8 cellular contexts compared by ENCODE assay signal in the genomic region with DNA sequence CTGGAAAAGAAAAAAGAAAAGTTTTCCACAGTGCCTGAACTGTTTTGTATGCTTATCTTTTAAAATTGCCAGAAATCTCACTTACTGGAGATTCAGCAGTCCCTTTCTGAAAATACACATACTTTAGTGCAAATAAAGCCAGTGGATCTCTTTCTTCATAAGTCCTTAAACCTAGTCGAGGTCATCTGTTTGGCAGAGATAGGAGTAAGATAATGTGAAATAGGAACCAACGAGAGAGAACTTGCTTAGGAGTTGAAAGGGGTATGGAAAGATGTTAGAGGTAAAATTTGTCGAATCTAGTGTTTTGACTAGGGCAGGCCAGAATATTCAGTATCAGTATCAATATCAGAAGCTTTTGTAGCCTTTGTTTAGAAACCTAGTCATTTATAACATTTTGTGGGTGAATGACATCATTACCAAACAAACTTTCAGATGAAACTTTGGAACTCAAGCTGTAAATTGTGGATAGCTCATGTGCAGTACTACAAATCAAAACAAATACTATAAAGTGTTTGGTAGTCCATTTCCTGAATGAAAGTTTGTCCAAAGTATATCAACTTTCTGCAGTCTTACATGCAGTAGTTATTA. TPM values are rescaled to one million over a fixed set of nuclear protein-coding genes. Genes with fewer than 3 reads are reported as not detected.
DNase-seq lines count a peak whose midpoint lies in the region; ATAC-seq lines count a peak whose summit lies in the region.
"Not testable (repeated sequence)": the region's sequence is repeated elsewhere in the genome, so short reads cannot be mapped to it uniquely, and the experiment has no call there.

No MANE protein-coding gene starts in this region.

- not testable (repeated sequence) for H3K9me3 Mint-ChIP-seq in activated naive CD8-positive, alpha-beta T cell treated with anti-CD3 and anti-CD28 coated beads, Interleukin-2, amount 10 ng/mL, durations not matched to agents 7 days and 5 days; stimulated activated naive CD8-positive, alpha-beta T cell treated with anti-CD3 and anti-CD28 coated beads, Interleukin-15, amount 100 ng/mL, for 72 hours

- ATAC-seq in GM18502 (IDR thresholded peaks at IDR 0.05; ENCODE audit: poor library complexity, unreplicated experiment) (peak; percentile 58), GM19351 (IDR thresholded peaks at IDR 0.05; ENCODE audit: unreplicated experiment) (peak; percentile 57), HG02759 (IDR thresholded peaks at IDR 0.05; ENCODE audit: unreplicated experiment) (peak; percentile 58), HG03442 (IDR thresholded peaks at IDR 0.05; ENCODE audit: unreplicated experiment) (peak; percentile 56), left colon (peak; percentile 93)
- ATAC-seq in activated CD4-positive, CD25-positive, alpha-beta regulatory T cell treated with anti-CD3 and anti-CD28 coated beads, Interleukin-2, amount 50 U/mL, for 24 hours: peak; percentile 57 to 63
- peak; percentile 36 for ATAC-seq in activated naive CD8-positive, alpha-beta T cell treated with anti-CD3 and anti-CD28 coated beads, Interleukin-2, amount 10 ng/mL, durations not matched to agents 7 days and 5 days (ENCODE audit: low read depth)
- peak; percentile 88 for ATAC-seq in stimulated activated naive CD8-positive, alpha-beta T cell treated with anti-CD3 and anti-CD28 coated beads, Interleukin-15, amount 100 ng/mL, for 72 hours

- not testable (repeated sequence) for DNase-seq in activated naive CD8-positive, alpha-beta T cell treated with anti-CD3 and anti-CD28 coated beads, Interleukin-2, amount 10 ng/mL, durations not matched to agents 7 days and 5 days; left colon
- DNase-seq in stimulated activated naive CD8-positive, alpha-beta T cell treated with anti-CD3 and anti-CD28 coated beads, Interleukin-15, amount 100 ng/mL, for 72 hours: peak in 1 of 2 donors; percentile 10

- not testable (repeated sequence) for H3K4me1 Mint-ChIP-seq in activated naive CD8-positive, alpha-beta T cell treated with anti-CD3 and anti-CD28 coated beads, Interleukin-2, amount 10 ng/mL, durations not matched to agents 7 days and 5 days; stimulated activated naive CD8-positive, alpha-beta T cell treated with anti-CD3 and anti-CD28 coated beads, Interleukin-15, amount 100 ng/mL, for 72 hours

- H3K36me3 Mint-ChIP-seq in activated naive CD8-positive, alpha-beta T cell treated with anti-CD3 and anti-CD28 coated beads, Interleukin-2, amount 10 ng/mL, durations not matched to agents 7 days and 5 days: not testable (repeated sequence)

- POLR2A ChIA-PET in activated naive CD8-positive, alpha-beta T cell treated with anti-CD3 and anti-CD28 coated beads, Interleukin-2, amount 10 ng/mL, durations not matched to agents 7 days and 5 days (lab: Charles Lee): not testable (repeated sequence)

- H3K4me3 Mint-ChIP-seq in activated naive CD8-positive, alpha-beta T cell treated with anti-CD3 and anti-CD28 coated beads, Interleukin-2, amount 10 ng/mL, durations not matched to agents 7 days and 5 days; stimulated activated naive CD8-positive, alpha-beta T cell treated with anti-CD3 and anti-CD28 coated beads, Interleukin-15, amount 100 ng/mL, for 72 hours: not testable (repeated sequence)

- not testable (repeated sequence) for H3K27ac Mint-ChIP-seq in activated naive CD8-positive, alpha-beta T cell treated with anti-CD3 and anti-CD28 coated beads, Interleukin-2, amount 10 ng/mL, durations not matched to agents 7 days and 5 days; stimulated activated naive CD8-positive, alpha-beta T cell treated with anti-CD3 and anti-CD28 coated beads, Interleukin-15, amount 100 ng/mL, for 72 hours

- intact Hi-C loops in left colon (cut with DNase I, micrococcal nuclease): not testable (repeated sequence)

- not testable (repeated sequence) for H3K27me3 Mint-ChIP-seq in activated naive CD8-positive, alpha-beta T cell treated with anti-CD3 and anti-CD28 coated beads, Interleukin-2, amount 10 ng/mL, durations not matched to agents 7 days and 5 days; stimulated activated naive CD8-positive, alpha-beta T cell treated with anti-CD3 and anti-CD28 coated beads, Interleukin-15, amount 100 ng/mL, for 72 hours

RNA-seq across cellular contexts. Expression of gene NSF, which starts 8.0 kb away (rescaled TPM):
- 10 to 100 TPM; 49.8 to 52.8 TPM for total RNA-seq in activated naive CD8-positive, alpha-beta T cell treated with anti-CD3 and anti-CD28 coated beads, Interleukin-2, amount 10 ng/mL, durations not matched to agents 7 days and 5 days
- total RNA-seq in left colon: 10 to 100 TPM; 72.8 to 79.3 TPM

RNA-seq across cellular contexts. Expression of gene ARL17A, which starts 18.9 kb away (rescaled TPM):
- total RNA-seq in activated naive CD8-positive, alpha-beta T cell treated with anti-CD3 and anti-CD28 coated beads, Interleukin-2, amount 10 ng/mL, durations not matched to agents 7 days and 5 days: 10 to 100 TPM; 24.0 to 25.6 TPM
- total RNA-seq in left colon: 10 to 100 TPM; 10.4 to 11.2 TPM

Comparison
In these comparisons a context has a peak if more than half of its experiments do, and no peak if none do; other contexts are left out.
1. ATAC-seq: peak in every context shown above with its lines; median percentile 93 in left colon; 88 in stimulated activated naive CD8-positive, alpha-beta T cell treated with anti-CD3 and anti-CD28 coated beads, Interleukin-15, amount 100 ng/mL, for 72 hours; 60 in activated CD4-positive, CD25-positive, alpha-beta regulatory T cell treated with anti-CD3 and anti-CD28 coated beads, Interleukin-2, amount 50 U/mL, for 24 hours; 58 in GM18502; 58 in HG02759; 57 in GM19351; 56 in HG03442; 36 in activated naive CD8-positive, alpha-beta T cell treated with anti-CD3 and anti-CD28 coated beads, Interleukin-2, amount 10 ng/mL, durations not matched to agents 7 days and 5 days.